ENCODE assay signal across 8 cellular contexts in genomic region chr6:37256692-37257319, GRCh38. TPM values are rescaled to one million over a fixed set of nuclear protein-coding genes. Genes with fewer than 3 reads are reported as not detected.
DNase-seq lines count a peak whose midpoint lies in the region; ATAC-seq, FAIRE-seq and TF ChIP-seq lines count a peak whose summit lies in the region.

No MANE protein-coding gene starts in this region.

- H4K20me1 ChIP-seq in astrocyte (ENCODE audit: insufficient read depth, low read length), result no peaks in the 10 kb centered on the region

- peaks cover 11% of the 10 kb centered on the region for H3K4me1 Mint-ChIP-seq in astrocyte (ENCODE audit: low read depth, unreplicated experiment)
- H3K4me1 Mint-ChIP-seq in memory B cell, result peaks cover 23% of the 10 kb centered on the region

- H3K36me3 Mint-ChIP-seq in astrocyte (ENCODE audit: low read depth, unreplicated experiment), result no peaks in the 10 kb centered on the region
- peaks cover 2% of the 10 kb centered on the region for H3K36me3 Mint-ChIP-seq in memory B cell

- no peaks in the 10 kb centered on the region for H3K36me3 ChIP-seq in astrocyte (ENCODE audit: insufficient read depth, low read length)

- H3K9ac ChIP-seq in astrocyte (ENCODE audit: low read length), result no peak overlapping the region

- no peak for DNase-seq in A549 (ENCODE audit: low read depth in 1 of 2, low spot score in 1 of 2)
- DNase-seq in HCEC 1CT, result peak; percentile 78
- DNase-seq in astrocyte (ENCODE audit: low read depth), result no peak
- DNase-seq in memory B cell (ENCODE audit: low spot score in 2 of 2), result no peak
- no peak for DNase-seq in anterior cingulate cortex (lab: John Stamatoyannopoulos, UW)
- no peak for DNase-seq in SW 1271 (lab: John Stamatoyannopoulos, UW)

- CTCF ChIA-PET in A549 (lab: Yijun Ruan, JAX), result interaction anchor here (0.5 to 1.1 kb wide), 2 partner anchors 12 to 237 kb away, joined by 3 to 4 read pairs; no protein-coding TSS in a partner anchor

- POLR2A ChIA-PET in A549 (lab: Yijun Ruan, JAX), result interaction anchor here (0.7 to 1.5 kb wide), 4 partner anchors 11 to 67 kb away, joined by 3 to 10 read pairs (median 4); no protein-coding TSS in a partner anchor

- H3K27me3 ChIP-seq in astrocyte (ENCODE audit: insufficient read depth, low read length), result no peaks in the 10 kb centered on the region

- peak overlapping the region; percentile 91 for H2AFZ ChIP-seq in astrocyte (ENCODE audit: low read depth, low read length)

- FAIRE-seq in A549 (lab: Jason Lieb, UNC) (no peak), astrocyte (lab: Jason Lieb, UNC) (no peak)

- no peak for TF ChIP-seq POLR2A in A549 (IDR thresholded peaks at IDR 0.05; ENCODE audit: low read length)

- H3K4me2 ChIP-seq in A549 (peak overlapping the region; percentile 67), astrocyte (ENCODE audit: low read length) (peak overlapping the region; percentile 84)

- H3K4me1 ChIP-seq in A549 (peaks cover 15% of the 10 kb centered on the region; the same call in 1 of the 3 replicates), astrocyte (ENCODE audit: insufficient read depth, low read length) (peaks cover 11% of the 10 kb centered on the region)

- TF ChIP-seq RAD21 in A549 (conservative IDR thresholded peaks at IDR 0.05 in 1 of 2, IDR thresholded peaks at IDR 0.05 in 1 of 2), result no peak

- no peak for TF ChIP-seq EP300 in A549 (IDR thresholded peaks at IDR 0.05)

- H3K27ac ChIP-seq in A549, result peak overlapping the region in 1 of 2 experiments; percentile 20; a peak in 1 of 6 replicates
- H3K27ac ChIP-seq in astrocyte (ENCODE audit: low read depth, low read length), result no peak overlapping the region

- H3K4me3 Mint-ChIP-seq in astrocyte (ENCODE audit: unreplicated experiment) (peak overlapping the region; percentile 87), memory B cell (peak overlapping the region; percentile 46)

- H3K27ac Mint-ChIP-seq in astrocyte (ENCODE audit: unreplicated experiment) (peak overlapping the region; percentile 41), memory B cell (no peak overlapping the region)

- peaks cover 42% of the 10 kb centered on the region for H3K79me2 ChIP-seq in astrocyte (ENCODE audit: insufficient read depth, low read length)

- H3K27me3 Mint-ChIP-seq in astrocyte (ENCODE audit: low read depth, unreplicated experiment) (no peaks in the 10 kb centered on the region), memory B cell (no peaks in the 10 kb centered on the region)

- H3K4me3 ChIP-seq in A549 (peak overlapping the region; percentile 86; the same call in 2 of the 3 replicates), astrocyte (ENCODE audit: insufficient read depth, low read depth, low read length) (peak overlapping the region; percentile 98)

- ATAC-seq in A549, result no peak
- ATAC-seq in memory B cell (ENCODE audit: low read depth), result no peak
- no peak for ATAC-seq in HG02642 (IDR thresholded peaks at IDR 0.05; ENCODE audit: poor library complexity, unreplicated experiment)
- ATAC-seq in GM21717 (IDR thresholded peaks at IDR 0.05; ENCODE audit: unreplicated experiment), result no peak

- TF ChIP-seq CTCF in A549 (IDR thresholded peaks at IDR 0.05), result no peak
- TF ChIP-seq CTCF in astrocyte (IDR thresholded peaks at IDR 0.05; ENCODE audit: insufficient read depth, low read depth, low read length), result no peak

- no peaks in the 10 kb centered on the region for H3K9me3 Mint-ChIP-seq in astrocyte (ENCODE audit: unreplicated experiment)
- H3K9me3 Mint-ChIP-seq in memory B cell, result no peaks in the 10 kb centered on the region

- no peaks in the 10 kb centered on the region for H3K9me3 ChIP-seq in A549
- H3K9me3 ChIP-seq in astrocyte (ENCODE audit: insufficient read depth, low read depth, low read length), result no peaks in the 10 kb centered on the region

- WGBS in A549 (ENCODE audit: missing lambda C conversion rate), result 58% methylated on average over 12 of the region's 12 CpGs

TF ChIP-seq in A549, 52 proteins besides CTCF, POLR2A, EP300 and RAD21:
- peak; percentile 75 for TF ChIP-seq MAFK (IDR thresholded peaks at IDR 0.05; ENCODE audit: partially characterized antibody)
- no peak for TF ChIP-seq FOSL2 (IDR thresholded peaks at IDR 0.05)
- no peak for TF ChIP-seq FOSL2 (CRISPR knock-in tag; IDR thresholded peaks at IDR 0.05)
- TF ChIP-seq ZC3H11A (IDR thresholded peaks at IDR 0.05), result no peak
- no peak for TF ChIP-seq USF2 (IDR thresholded peaks at IDR 0.05)
- TF ChIP-seq HOXB5 (CRISPR knock-in tag; IDR thresholded peaks at IDR 0.05), result no peak
- no peak for TF ChIP-seq BCL3 (IDR thresholded peaks at IDR 0.05)
- no peak for TF ChIP-seq SMC3 (IDR thresholded peaks at IDR 0.05)

RNA-seq across cellular contexts. Expression of gene TBC1D22B, which starts 0.8 kb away (rescaled TPM):
- polyA plus RNA-seq in A549 (2011; rRNA removed), result 5.7 and 7.3 TPM in 2 replicates
- polyA plus RNA-seq in A549 (2012; cell fraction: cytosol; rRNA removed), result 3.3 and 4.3 TPM in 2 replicates
- polyA plus RNA-seq in A549 (2012; cell fraction: nucleus; rRNA removed), result 3.4 and 5.5 TPM in 2 replicates
- 5.7 to 6.6 TPM (median 6.4 TPM) in 3 replicates for polyA plus RNA-seq in A549 (2017; fragmentation: RNase III; extraction: RNeasy Plus Mini Kit Qiagen cat#74134 plus additional on column Dnase treatment)
- polyA minus RNA-seq in A549 (2011; rRNA and poly(A)+ RNA removed), result 4.6 and 5.0 TPM in 2 replicates
- total RNA-seq in astrocyte, result 10.5 and 10.8 TPM in 2 replicates

RNA-seq across cellular contexts. Expression of gene TMEM217, which starts 1.1 kb away (rescaled TPM):
- polyA plus RNA-seq in A549 (2011; rRNA removed) (1.4 and 1.6 TPM in 2 replicates), A549 (2017; fragmentation: RNase III; extraction: RNeasy Plus Mini Kit Qiagen cat#74134 plus additional on column Dnase treatment) (0.59 to 1.2 TPM (median 0.93 TPM) in 3 replicates)
- 0.31 and 0.32 TPM in 2 replicates for polyA plus RNA-seq in A549 (2012; cell fraction: cytosol; rRNA removed)
- polyA plus RNA-seq in A549 (2012; cell fraction: nucleus; rRNA removed), result 0.56 and 0.61 TPM in 2 replicates
- polyA minus RNA-seq in A549 (2011; rRNA and poly(A)+ RNA removed), result 0.45 and 0.83 TPM in 2 replicates
- total RNA-seq in astrocyte, result 7.3 and 8.2 TPM in 2 replicates
